Comparison of ENCODE assay signal across 18 cellular contexts in genomic region chr17:13918247-13918646, GRCh38.
A peak's percentile ranks its signal among the peaks of the same experiment; 100 is the strongest.
DNase-seq lines count a peak whose midpoint lies in the region; ATAC-seq and TF ChIP-seq lines count a peak whose summit lies in the region.
"Had no signal": no experiment of that assay in that cellular context is flagged by ENCODE, and none has a peak within 500 bp of the region (broad histone marks: within the 10 kb centered on the region; RNA-seq: fewer than 3 reads in every experiment).

No MANE protein-coding gene starts in this region.

- no peaks in the 10 kb centered on the region for H3K27me3 Mint-ChIP-seq in T-cell

- H3K4me3 Mint-ChIP-seq in T-cell, result no peak overlapping the region
- H3K4me3 Mint-ChIP-seq: CD8-positive, alpha-beta T cell had no signal

- H3K9me3 ChIP-seq in DOHH2 (ENCODE audit: control insufficient read depth, insufficient read depth, low read length) (no peaks in the 10 kb centered on the region), right lobe of liver (no peaks in the 10 kb centered on the region), vagina (no peaks in the 10 kb centered on the region)
- H3K9me3 ChIP-seq: HAP-1 had no signal

- CTCF ChIA-PET in T-cell (lab: Charles Lee), result no interaction called here

- no peaks in the 10 kb centered on the region for H3K9me2 ChIP-seq in DOHH2 (replicated peaks; ENCODE audit: control insufficient read depth, low read length)

- no peaks in the 10 kb centered on the region for H3K9me3 Mint-ChIP-seq in T-cell
- H3K9me3 Mint-ChIP-seq: CD8-positive, alpha-beta T cell had no signal

- no peaks in the 10 kb centered on the region for H3K79me2 ChIP-seq in DOHH2 (ENCODE audit: control insufficient read depth, low read length)

- H3K4me3 ChIP-seq in DOHH2 (ENCODE audit: low read length) (peak overlapping the region; percentile 25; the same call in 1 of the 2 replicates), choroid plexus epithelial cell (ENCODE audit: low read depth, low read length) (no peak overlapping the region), right lobe of liver (no peak overlapping the region), vagina (no peak overlapping the region)
- H3K4me3 ChIP-seq: GM12878, GM23248, HAP-1, K562 had no signal

- H3F3A ChIP-seq in DOHH2 (ENCODE audit: control insufficient read depth, insufficient read depth), result no peaks in the 10 kb centered on the region

- H4K20me1 ChIP-seq in DOHH2 (ENCODE audit: control insufficient read depth, insufficient read depth, low read depth, low read length), result no peaks in the 10 kb centered on the region

- intact Hi-C loops in right lobe of liver (cut with DNase I), result no loop called here
- intact Hi-C loops in vagina (cut with DNase I), result no loop called here

- H3K27ac ChIP-seq in DOHH2 (ENCODE audit: low read depth, low read length) (peak overlapping the region; percentile 25), right lobe of liver (no peak overlapping the region), caudate nucleus (ENCODE audit: low read depth, low read length) (no peak overlapping the region), vagina (no peak overlapping the region)
- H3K27ac ChIP-seq: GM23248, HL-60 had no signal

- peaks cover 45% of the 10 kb centered on the region for H3K4me1 ChIP-seq in DOHH2 (ENCODE audit: control insufficient read depth, low read length)
- peaks cover 0 to 34% (median 13%) of the 10 kb centered on the region in 4 donors for H3K4me1 ChIP-seq in right lobe of liver
- no peaks in the 10 kb centered on the region for H3K4me1 ChIP-seq in vagina
- H3K4me1 ChIP-seq: HAP-1 had no signal

- H3K36me3 Mint-ChIP-seq in T-cell, result no peaks in the 10 kb centered on the region
- H3K36me3 Mint-ChIP-seq: CD8-positive, alpha-beta T cell had no signal

- POLR2A ChIA-PET in T-cell (lab: Charles Lee), result no interaction called here

- TF ChIP-seq CTCF in DOHH2 (IDR thresholded peaks at IDR 0.05; ENCODE audit: low read depth, low read length, poor library complexity, severe bottlenecking) (no peak), choroid plexus epithelial cell (conservative IDR thresholded peaks at IDR 0.05; ENCODE audit: low read depth, low read length) (no peak), right lobe of liver (IDR thresholded peaks at IDR 0.05) (no peak), vagina (IDR thresholded peaks at IDR 0.05) (no peak)

- peak overlapping the region; percentile 45 for H3K4me2 ChIP-seq in DOHH2 (ENCODE audit: low read length)

- H3K27me3 ChIP-seq in DOHH2 (ENCODE audit: control insufficient read depth, low read length) (no peaks in the 10 kb centered on the region), right lobe of liver (no peaks in the 10 kb centered on the region), vagina (no peaks in the 10 kb centered on the region)

- H3K4me1 Mint-ChIP-seq in T-cell, result peaks cover 0 to 2% (median 0%) of the 10 kb centered on the region in 3 donors

- peak; percentile 56 to 76 (median 64) for ATAC-seq in right lobe of liver
- ATAC-seq in T-cell (replicated peaks in 1 of 4), result no peak
- no peak for ATAC-seq in HG03045 (IDR thresholded peaks at IDR 0.05; ENCODE audit: unreplicated experiment)
- ATAC-seq: CD8-positive, alpha-beta T cell; GM12878; K562 had no signal

- WGBS in right lobe of liver (ENCODE audit: insufficient coverage, low coverage, low lambda C conversion rate, missing lambda C conversion rate), result 44% methylated on average over 4 of the region's 4 CpGs

- TF ChIP-seq POLR2A in right lobe of liver (IDR thresholded peaks at IDR 0.05), result no peak
- no peak for TF ChIP-seq POLR2A in vagina (IDR thresholded peaks at IDR 0.05)

- no peak overlapping the region for H3K27ac Mint-ChIP-seq in T-cell
- H3K27ac Mint-ChIP-seq: CD8-positive, alpha-beta T cell had no signal

- DNase-seq in choroid plexus epithelial cell (ENCODE audit: low read depth) (peak; percentile 10), right lobe of liver (no peak), caudate nucleus (lab: John Stamatoyannopoulos, UW) (no peak), T-cell (no peak), vagina (ENCODE audit: extremely low spot score in 2 of 2) (no peak)
- DNase-seq: ACHN; Calu3; CD8-positive, alpha-beta T cell; DMS79 treated with DMSO at 0.1 percent for 48 hours; EL; GM23248; IMR-90 had no signal

- no peaks in the 10 kb centered on the region for H3K36me3 ChIP-seq in DOHH2 (ENCODE audit: control insufficient read depth, low read length)
- no peaks in the 10 kb centered on the region for H3K36me3 ChIP-seq in right lobe of liver
- no peaks in the 10 kb centered on the region for H3K36me3 ChIP-seq in vagina
- H3K36me3 ChIP-seq: HAP-1 had no signal

Comparison
In these comparisons a context has a peak if more than half of its experiments do, and no peak if none do; other contexts are left out.
1. ATAC-seq: peak in right lobe of liver (4 of 4); none in T-cell (0 of 4) and HG03045 (single experiment).